In the genomic region with DNA sequence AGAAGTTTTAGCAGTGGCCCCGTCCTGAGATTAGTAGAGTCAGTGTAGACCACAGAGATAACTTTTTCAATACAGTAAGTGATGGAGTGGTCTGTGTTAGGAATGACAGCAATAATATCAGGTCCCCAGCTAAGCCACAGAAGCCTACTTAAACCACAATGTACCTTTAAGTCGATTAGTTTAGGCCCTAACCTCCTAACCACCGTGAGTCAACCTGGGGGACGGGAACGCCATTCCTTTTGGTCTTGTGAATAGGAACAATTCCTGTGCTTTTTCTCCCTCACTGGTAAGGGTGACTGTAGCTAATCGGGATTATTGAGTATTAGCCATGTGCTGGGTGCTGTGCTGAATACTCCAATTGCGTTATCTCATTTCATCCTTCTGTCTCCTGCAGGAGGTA, we compare ENCODE assay signal across 23 cellular contexts.
"Had no signal": no experiment of that assay in that cellular context is flagged by ENCODE, and none has a peak within 500 bp of the region (broad histone marks: within the 10 kb centered on the region; RNA-seq: fewer than 3 reads in every experiment).

No MANE protein-coding gene starts in this region.

- H3K36me3 ChIP-seq: brain microvascular endothelial cell, left lung, prostate gland, right atrium auricular region, upper lobe of right lung had no signal

- H3K27me3 ChIP-seq: brain microvascular endothelial cell, left lung, right atrium auricular region, upper lobe of right lung had no signal

- H3K4me3 ChIP-seq: left lung, prostate gland, right atrium auricular region, upper lobe of right lung had no signal

- DNase-seq: activated CD4-positive, alpha-beta T cell treated with anti-CD3 and anti-CD28 coated beads, Interleukin-2, amount 50 U/mL, for 1 hour; activated CD4-positive, CD25-positive, alpha-beta regulatory T cell treated with anti-CD3 and anti-CD28 coated beads, Interleukin-2, amount 50 U/mL, for 72 hours; activated naive CD4-positive, alpha-beta T cell; activated naive CD8-positive, alpha-beta T cell treated with anti-CD3 and anti-CD28 coated beads for 36 hours; activated T-cell treated with anti-CD3 and anti-CD28 coated beads, Interleukin-2, amount 50 U/mL, for 1 hour; brain microvascular endothelial cell; caudate nucleus; dermis blood vessel endothelial cell; effector memory CD4-positive, alpha-beta T cell; foreskin keratinocyte; glutamatergic neuron; hippocampal formation; kidney glomerular epithelial cell; left lung; mammary epithelial cell; naive thymus-derived CD8-positive, alpha-beta T cell; stimulated activated CD4-positive, alpha-beta T cell treated with anti-CD3 and anti-CD28 coated beads, Interleukin-4, amount 100 ng/mL, for 24 hours; stimulated activated naive CD4-positive, alpha-beta T cell treated with Interleukin-2 at 50 U/mL for 16 hours; T-cell; upper lobe of right lung had no signal

- H3K27ac ChIP-seq: brain microvascular endothelial cell, foreskin keratinocyte, left lung, prostate gland, upper lobe of right lung, VCaP had no signal

- H3K9me3 ChIP-seq: left lung, prostate gland, right atrium auricular region, upper lobe of right lung had no signal

- H3K4me1 ChIP-seq: foreskin keratinocyte, prostate gland had no signal

- ATAC-seq: foreskin keratinocyte; naive thymus-derived CD8-positive, alpha-beta T cell; T-cell had no signal
